10 cellular contexts compared by ENCODE assay signal in the genomic region with DNA sequence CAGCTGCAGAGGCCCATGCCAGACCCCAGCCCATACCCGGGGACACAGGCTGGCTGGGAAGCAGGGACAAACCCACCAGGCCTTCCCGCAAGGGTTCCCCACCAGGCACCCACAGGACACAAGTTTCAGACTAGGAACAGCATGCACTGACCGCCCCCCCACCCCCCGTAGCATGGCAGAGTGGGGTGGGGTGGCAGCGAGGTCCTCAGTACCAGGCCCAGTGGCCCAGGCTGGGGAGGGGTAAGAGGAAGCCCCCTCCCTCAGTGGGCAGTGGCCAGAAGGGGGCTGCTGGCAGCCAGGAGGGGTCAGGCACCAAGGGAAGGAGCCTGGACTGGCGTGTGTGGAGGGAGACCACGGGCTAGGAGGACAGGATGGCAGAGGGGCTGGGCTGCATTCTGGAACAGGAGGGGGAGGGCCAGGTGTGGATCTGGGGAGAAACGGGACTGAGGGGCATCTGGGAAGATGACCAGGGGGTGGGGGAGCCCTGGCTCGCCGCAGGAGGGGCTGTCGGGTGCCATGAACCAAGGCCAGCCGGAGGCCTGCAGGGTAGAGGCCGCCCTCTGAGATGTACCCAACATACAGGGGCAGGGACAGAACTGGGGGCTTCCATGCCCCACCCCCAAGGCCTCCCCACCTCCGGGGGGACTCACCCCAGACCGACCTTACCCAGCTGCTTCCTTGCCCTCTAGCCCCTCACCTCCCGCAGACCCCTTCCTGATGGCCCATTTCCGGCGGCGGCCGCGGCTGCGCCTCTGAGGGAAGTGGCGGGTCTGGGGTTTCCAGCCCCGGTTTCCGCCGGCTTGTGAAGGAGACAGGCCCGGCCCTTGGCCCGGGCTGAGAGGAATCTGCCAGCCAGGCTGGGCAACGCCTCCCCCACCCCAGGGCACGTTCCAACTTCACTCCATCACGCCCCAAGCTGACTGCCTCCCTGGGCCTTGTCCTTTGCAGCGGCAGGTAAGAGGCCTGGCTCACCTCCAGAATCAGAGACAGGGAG. TPM values are rescaled to one million over a fixed set of nuclear protein-coding genes. Genes with fewer than 3 reads are reported as not detected.
DNase-seq lines count a peak whose midpoint lies in the region; ATAC-seq, FAIRE-seq and TF ChIP-seq lines count a peak whose summit lies in the region.
"Had no signal": no experiment of that assay in that cellular context is flagged by ENCODE, and none has a peak within 500 bp of the region (broad histone marks: within the 10 kb centered on the region; RNA-seq: fewer than 3 reads in every experiment).

No MANE protein-coding gene starts in this region.

- H3K27ac Mint-ChIP-seq in neural progenitor cell = no peak overlapping the region

- H3K27me3 ChIP-seq in DND-41 (ENCODE audit: insufficient read depth, low read length, poor library complexity) (no peaks in the 10 kb centered on the region), neural progenitor cell (peaks cover 12% of the 10 kb centered on the region), BE2C (no peaks in the 10 kb centered on the region; the same call in 1 of the 2 replicates)

- no peak for FAIRE-seq in GM19239 (lab: Jason Lieb, UNC)
- FAIRE-seq: H1 had no signal

- H3K79me2 ChIP-seq in DND-41 (ENCODE audit: insufficient read depth, low read length) (no peaks in the 10 kb centered on the region), neural progenitor cell (ENCODE audit: low read depth) (no peaks in the 10 kb centered on the region)

- H3K4me2 ChIP-seq in DND-41 (ENCODE audit: insufficient read depth, low read length) = peak overlapping the region; percentile 36; the same call in 1 of the 2 replicates
- no peak overlapping the region for H3K4me2 ChIP-seq in neural progenitor cell

- no peak overlapping the region for H3K4me3 Mint-ChIP-seq in neural progenitor cell

- DNase-seq in DND-41 = peak; percentile 72
- DNase-seq in MV-4-11 (lab: John Stamatoyannopoulos, UW) = peak; percentile 56
- peak; percentile 37 for DNase-seq in activated effector memory CD4-positive, alpha-beta T cell treated with Interleukin-2 at 50 U/mL for 16 hours
- DNase-seq in mucosa of gallbladder (ENCODE audit: low spot score) = peak; percentile 20
- no peak for DNase-seq in neural progenitor cell (ENCODE audit: low spot score)
- no peak for DNase-seq in islet precursor cell
- DNase-seq in BE2C = no peak
- DNase-seq in GM19239 (ENCODE audit: insufficient read length, low spot score) = no peak
- DNase-seq: activated CD4-positive, CD25-positive, alpha-beta regulatory T cell had no signal

- H3K36me3 ChIP-seq in DND-41 (ENCODE audit: insufficient read depth, low read length) (no peaks in the 10 kb centered on the region), neural progenitor cell (no peaks in the 10 kb centered on the region), BE2C (no peaks in the 10 kb centered on the region)

- H3K36me3 Mint-ChIP-seq in neural progenitor cell = no peaks in the 10 kb centered on the region

- H3K4me1 Mint-ChIP-seq in neural progenitor cell = peaks cover 10% of the 10 kb centered on the region

- H3K4me1 ChIP-seq in DND-41 (ENCODE audit: insufficient read depth, low read length) (peaks cover 19% of the 10 kb centered on the region), neural progenitor cell (no peaks in the 10 kb centered on the region), BE2C (no peaks in the 10 kb centered on the region)

- H4K20me1 ChIP-seq in DND-41 (ENCODE audit: insufficient read depth, low read length) (peaks cover 13% of the 10 kb centered on the region), neural progenitor cell (ENCODE audit: low read depth) (peaks cover 47% of the 10 kb centered on the region)

- H3K27me3 Mint-ChIP-seq in neural progenitor cell (ENCODE audit: insufficient read depth, low read depth) = peaks cover 11% of the 10 kb centered on the region

- peak; percentile 82 for ATAC-seq in DND-41 (ENCODE audit: insufficient read depth, low read depth)

- H3K9me3 ChIP-seq in DND-41 (ENCODE audit: insufficient read depth, low read length, severe bottlenecking) (no peaks in the 10 kb centered on the region), neural progenitor cell (ENCODE audit: low read depth) (no peaks in the 10 kb centered on the region), BE2C (no peaks in the 10 kb centered on the region)

- H3K9ac ChIP-seq in DND-41 (ENCODE audit: low read depth, low read length) = no peak overlapping the region
- no peak overlapping the region for H3K9ac ChIP-seq in neural progenitor cell

- TF ChIP-seq CTCF in DND-41 (IDR thresholded peaks at IDR 0.05; ENCODE audit: borderline replicate concordance, extremely low read depth, low read length, poor library complexity, severe bottlenecking) = no peak
- no peak for TF ChIP-seq CTCF in neural progenitor cell (IDR thresholded peaks at IDR 0.05)
- no peak for TF ChIP-seq CTCF in BE2C (IDR thresholded peaks at IDR 0.05; ENCODE audit: low read depth, low read length)

- H3K4me3 ChIP-seq in DND-41 (ENCODE audit: low read depth in 1 of 2, low read length in 2 of 2) (no peak overlapping the region), neural progenitor cell (no peak overlapping the region), BE2C (ENCODE audit: low read depth, low read length) (no peak overlapping the region)

- peaks cover 5% of the 10 kb centered on the region for H3F3A ChIP-seq in neural progenitor cell (ENCODE audit: low read depth)

- H2AFZ ChIP-seq in DND-41 (ENCODE audit: low read depth, low read length) (no peak overlapping the region), neural progenitor cell (replicated peaks) (no peak overlapping the region)

- H3K27ac ChIP-seq in DND-41 (ENCODE audit: low read length) = no peak overlapping the region
- no peak overlapping the region for H3K27ac ChIP-seq in neural progenitor cell

- H3K9me3 Mint-ChIP-seq in neural progenitor cell = no peaks in the 10 kb centered on the region

RNA-seq across cellular contexts. Expression of gene JAG2, which starts 5.6 kb away (rescaled TPM):
- total RNA-seq in mucosa of gallbladder (12.7 TPM), neural progenitor cell (ENCODE audit: low replicate concordance) (2.1 and 4.3 TPM in 2 replicates)
- 15.9 TPM for polyA plus RNA-seq in BE2C (2012; ENCODE audit: insufficient read depth, insufficient read length, low read depth)

RNA-seq across cellular contexts. Expression of gene NUDT14, which starts 6.9 kb away (rescaled TPM):
- 47.2 TPM for total RNA-seq in mucosa of gallbladder
- 5.5 and 27.0 TPM in 2 replicates for total RNA-seq in neural progenitor cell (ENCODE audit: low replicate concordance)
- 7.4 TPM for polyA plus RNA-seq in BE2C (2012; ENCODE audit: insufficient read depth, insufficient read length, low read depth)

Comparison
In these comparisons a context has a peak if more than half of its experiments do, and no peak if none do; other contexts are left out.
1. DNase-seq: peak in DND-41 (single experiment), MV-4-11 (single experiment), activated effector memory CD4-positive, alpha-beta T cell treated with Interleukin-2 at 50 U/mL for 16 hours (single experiment) and mucosa of gallbladder (single experiment); none in neural progenitor cell (single experiment), islet precursor cell (single experiment), BE2C (single experiment) and GM19239 (single experiment).